In the genomic region with DNA sequence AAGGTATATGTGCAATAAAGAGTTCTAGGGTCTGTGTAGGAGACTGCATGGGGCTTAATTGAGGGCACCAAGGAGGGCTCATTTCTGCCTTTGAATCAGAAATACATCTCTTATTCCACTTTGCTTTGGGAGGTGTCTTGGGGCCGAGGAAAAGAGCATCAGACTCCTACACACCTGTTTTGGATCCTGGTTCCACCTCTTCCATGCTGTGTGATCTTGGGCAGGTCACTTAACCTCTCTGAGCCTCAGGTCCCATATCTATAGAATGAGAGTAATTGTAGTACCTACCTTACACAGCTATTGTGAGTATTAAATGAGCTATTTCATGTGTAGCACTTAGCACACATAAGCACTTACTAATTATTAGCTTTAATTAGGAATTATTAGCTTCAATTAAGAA, we compare ENCODE assay signal across 21 cellular contexts.
DNase-seq lines count a peak whose midpoint lies in the region; ATAC-seq, FAIRE-seq and TF ChIP-seq lines count a peak whose summit lies in the region.
"Had no signal": no experiment of that assay in that cellular context is flagged by ENCODE, and none has a peak within 500 bp of the region (broad histone marks: within the 10 kb centered on the region; RNA-seq: fewer than 3 reads in every experiment).

No MANE protein-coding gene starts in this region.

- H3K18ac ChIP-seq in IMR-90 (ENCODE audit: low read depth, low read length) (no peak overlapping the region), H1 (ENCODE audit: extremely low read depth, low read length) (no peak overlapping the region), H9 (ENCODE audit: insufficient read length, low read depth, low read length) (no peak overlapping the region)

- H3K4ac ChIP-seq in IMR-90 (ENCODE audit: low read depth, low read length) (peak overlapping the region; percentile 37; the same call in 1 of the 2 replicates), H1 (replicated peaks; ENCODE audit: insufficient read length, low read depth, low read length) (no peak overlapping the region), H9 (ENCODE audit: low read depth, low read length) (no peak overlapping the region)

- no peaks in the 10 kb centered on the region for H4K20me1 ChIP-seq in IMR-90 (ENCODE audit: insufficient read depth, low read length)
- no peaks in the 10 kb centered on the region for H4K20me1 ChIP-seq in H1 (replicated peaks in 1 of 2; ENCODE audit: control insufficient read depth in 1 of 2, insufficient read depth in 2 of 2, low read length in 2 of 2)
- no peaks in the 10 kb centered on the region for H4K20me1 ChIP-seq in H9 (ENCODE audit: control insufficient read depth, insufficient read depth, insufficient read length)

- H3K36me3 ChIP-seq in IMR-90 (ENCODE audit: control insufficient read depth, insufficient read depth, low read length) = no peaks in the 10 kb centered on the region
- no peaks in the 10 kb centered on the region for H3K36me3 ChIP-seq in H1 (ENCODE audit: control insufficient read depth in 2 of 4, insufficient read depth in 4 of 4, low read length in 3 of 4)
- no peaks in the 10 kb centered on the region for H3K36me3 ChIP-seq in tibial artery
- H3K36me3 ChIP-seq: MG63 had no signal

- no peak overlapping the region for H3K4me3 Mint-ChIP-seq in nephron
- no peak overlapping the region for H3K4me3 Mint-ChIP-seq in H9
- no peak overlapping the region for H3K4me3 Mint-ChIP-seq in endothelial cell (ENCODE audit: unreplicated experiment)
- H3K4me3 Mint-ChIP-seq: CD4-positive, CD25-positive, alpha-beta regulatory T cell; IgD-negative memory B cell had no signal

- TF ChIP-seq POLR2A in IMR-90 (IDR thresholded peaks at IDR 0.05; ENCODE audit: low read depth, low read length) (no peak), H1 (IDR thresholded peaks at IDR 0.05; ENCODE audit: control extremely low read depth in 1 of 2, low read depth in 2 of 2, low read length in 2 of 2) (no peak), GM12891 (IDR thresholded peaks at IDR 0.05; ENCODE audit: low read depth, low read length) (no peak)

- CTCF ChIA-PET in IMR-90 (lab: Yijun Ruan, JAX) (no interaction called here), H1 (lab: Charles Lee; ENCODE audit: partially characterized antibody) (interaction anchor here (0.8 to 1.7 kb wide), 3 partner anchors 9 to 11 kb away, joined by 3 to 5 read pairs (median 5); no protein-coding TSS in a partner anchor)

- peaks cover 9% of the 10 kb centered on the region for H3K9me3 Mint-ChIP-seq in nephron
- H3K9me3 Mint-ChIP-seq in H9 = peaks cover 71 to 79% of the 10 kb centered on the region in 2 experiments
- H3K9me3 Mint-ChIP-seq in endothelial cell (ENCODE audit: unreplicated experiment) = no peaks in the 10 kb centered on the region
- H3K9me3 Mint-ChIP-seq: IgD-negative memory B cell had no signal

- H3K27me3 ChIP-seq in IMR-90 (ENCODE audit: control insufficient read depth, insufficient read depth, low read length) (peaks cover 19% of the 10 kb centered on the region), H1 (replicated peaks in 1 of 4; ENCODE audit: control insufficient read depth in 3 of 4, extremely low read depth in 1 of 4, insufficient read depth in 3 of 4, low read length in 3 of 4) (no peaks in the 10 kb centered on the region), tibial artery (no peaks in the 10 kb centered on the region), H9 (ENCODE audit: insufficient read depth, low read length) (no peaks in the 10 kb centered on the region; the same call in 1 of the 2 replicates)
- H3K27me3 ChIP-seq: MG63 had no signal

- FAIRE-seq in H1 (lab: Jason Lieb, UNC) = no peak
- FAIRE-seq in GM12891 (lab: Jason Lieb, UNC) = no peak

- H3K9ac ChIP-seq in IMR-90 (ENCODE audit: low read depth, low read length) (no peak overlapping the region), H1 (replicated peaks in 1 of 4; ENCODE audit: extremely low read depth in 1 of 4, low read depth in 3 of 4, low read length in 3 of 4) (no peak overlapping the region), H9 (ENCODE audit: extremely low read depth, insufficient read length, low read length) (no peak overlapping the region)
- H3K9ac ChIP-seq: SK-N-SH had no signal

- no peaks in the 10 kb centered on the region for H3K27me3 Mint-ChIP-seq in nephron (ENCODE audit: low read depth)
- H3K27me3 Mint-ChIP-seq in H9 (ENCODE audit: low read depth) = no peaks in the 10 kb centered on the region
- no peaks in the 10 kb centered on the region for H3K27me3 Mint-ChIP-seq in endothelial cell (ENCODE audit: unreplicated experiment)

- H2BK120ac ChIP-seq in IMR-90 (ENCODE audit: low read depth, low read length) (peak overlapping the region; percentile 55), H1 (replicated peaks; ENCODE audit: low read depth, low read length) (no peak overlapping the region), H9 (ENCODE audit: low read depth, low read length, poor library complexity, severe bottlenecking) (no peak overlapping the region)

- in situ Hi-C loops in IMR-90 (cut with MboI; ENCODE audit: low sequenced_read_pairs) = no loop called here

- H2AK9ac ChIP-seq in IMR-90 (replicated peaks; ENCODE audit: low read depth, low read length, poor library complexity) = no peak overlapping the region

- no peaks in the 10 kb centered on the region for H3K79me1 ChIP-seq in IMR-90 (ENCODE audit: low read depth in 1 of 2, low read length in 2 of 2)
- no peaks in the 10 kb centered on the region for H3K79me1 ChIP-seq in H1 (ENCODE audit: low read depth, low read length)
- H3K79me1 ChIP-seq in H9 (ENCODE audit: insufficient read depth, low read depth, low read length, poor library complexity, severe bottlenecking) = no peaks in the 10 kb centered on the region

- H2AFZ ChIP-seq in IMR-90 (replicated peaks; ENCODE audit: low read length, poor library complexity) = no peak overlapping the region
- H2AFZ ChIP-seq in H1 (ENCODE audit: low read length) = no peak overlapping the region
- H2AFZ ChIP-seq in H9 (ENCODE audit: low read length) = no peak overlapping the region

- no peaks in the 10 kb centered on the region for H3K79me2 ChIP-seq in H1 (ENCODE audit: control insufficient read depth in 1 of 2, insufficient read depth in 2 of 2, low read length in 2 of 2)
- H3K79me2 ChIP-seq in H9 (ENCODE audit: insufficient read depth, low read length) = no peaks in the 10 kb centered on the region

- POLR2A ChIA-PET in IMR-90 (lab: Charles Lee; ENCODE audit: unreplicated experiment) = no interaction called here
- POLR2A ChIA-PET in H1 (lab: Charles Lee; ENCODE audit: partially characterized antibody) = interaction anchor here (0.6 to 1.8 kb wide), 4 partner anchors 14 to 199 kb away, joined by 3 to 5 read pairs (median 3); no protein-coding TSS in a partner anchor

- no peak overlapping the region for H3K14ac ChIP-seq in IMR-90 (replicated peaks; ENCODE audit: low read depth, low read length)
- H3K14ac ChIP-seq in H1 (ENCODE audit: insufficient read length) = no peak overlapping the region
- H3K14ac ChIP-seq in H9 (ENCODE audit: insufficient read depth, low read length) = no peak overlapping the region

- H3K9me1 ChIP-seq in IMR-90 (ENCODE audit: insufficient read depth, low read length) = peaks cover 12% of the 10 kb centered on the region

- no peak overlapping the region for H3T11ph ChIP-seq in H9 (ENCODE audit: low read length)

- no peak overlapping the region for H3K27ac ChIP-seq in IMR-90 (ENCODE audit: insufficient read depth, low read length)
- no peak overlapping the region for H3K27ac ChIP-seq in H1 (ENCODE audit: low read depth, low read length)
- peak overlapping the region; percentile 54 to 75 for H3K27ac ChIP-seq in tibial artery
- no peak overlapping the region for H3K27ac ChIP-seq in H9 (ENCODE audit: insufficient read length, low read depth, low read length)

- H4K5ac ChIP-seq in IMR-90 (ENCODE audit: low read depth, low read length) (no peak overlapping the region), H1 (ENCODE audit: insufficient read length, low read depth, low read length) (no peak overlapping the region), H9 (ENCODE audit: insufficient read length, low read depth, low read length) (no peak overlapping the region)

- WGBS in IMR-90 (ENCODE audit: extremely low coverage in 2 of 2, insufficient read length in 1 of 2), 2 experiments = no CpG with 5 or more reads among the region's 1 CpG
- 80% methylated on average over 1 of the region's 1 CpG; no CpG with 5 or more reads in 1 of the 2 experiments for WGBS in H1 (ENCODE audit: extremely low coverage in 1 of 2, insufficient coverage in 1 of 2, insufficient read length in 1 of 2, insufficient replicate concordance in 2 of 2, low coverage in 1 of 2, low lambda C conversion rate in 2 of 2, missing lambda C conversion rate in 1 of 2), 2 experiments
- no CpG with 5 or more reads among the region's 1 CpG for WGBS in H9 (ENCODE audit: extremely low coverage, insufficient read length, low lambda C conversion rate)

- no peak overlapping the region for H3K4me3 ChIP-seq in IMR-90 (ENCODE audit: insufficient read depth, low read depth, low read length)
- no peak overlapping the region for H3K4me3 ChIP-seq in H1 (ENCODE audit: extremely low read depth in 1 of 4, insufficient read depth in 2 of 4, low read depth in 3 of 4, low read length in 4 of 4)
- no peak overlapping the region for H3K4me3 ChIP-seq in tibial artery
- H3K4me3 ChIP-seq: MG63 had no signal

- no peak for TF ChIP-seq EP300 in H1 (IDR thresholded peaks at IDR 0.05; ENCODE audit: borderline replicate concordance in 1 of 2, low read depth in 2 of 2, low read length in 2 of 2)

- H4K91ac ChIP-seq in IMR-90 (ENCODE audit: insufficient read depth, low read depth, low read length) = no peak overlapping the region
- H4K91ac ChIP-seq in H1 (replicated peaks; ENCODE audit: insufficient read length, low read length) = no peak overlapping the region
- no peak overlapping the region for H4K91ac ChIP-seq in H9 (ENCODE audit: insufficient read length, low read depth, low read length)

- H3K56ac ChIP-seq in IMR-90 (ENCODE audit: extremely low read depth, insufficient read depth, low read length) (no peak overlapping the region), H1 (replicated peaks; ENCODE audit: insufficient read length, low read depth, low read length) (no peak overlapping the region), H9 (ENCODE audit: insufficient read length, low read depth, low read length) (no peak overlapping the region)

- H4K8ac ChIP-seq in IMR-90 (ENCODE audit: low read depth in 2 of 2, low read length in 2 of 2) = no peak overlapping the region
- no peak overlapping the region for H4K8ac ChIP-seq in H1 (ENCODE audit: extremely low read depth, insufficient read depth, low read length)
- no peak overlapping the region for H4K8ac ChIP-seq in H9 (replicated peaks; ENCODE audit: insufficient read length, low read depth, low read length)

- no peak for ATAC-seq in IMR-90 (ENCODE audit: low read depth)

- peaks cover 4% of the 10 kb centered on the region for H3K9me3 ChIP-seq in IMR-90 (ENCODE audit: control insufficient read depth, insufficient read depth, low read length)
- H3K9me3 ChIP-seq in H1 (ENCODE audit: insufficient read depth in 2 of 2, low read depth in 1 of 2, low read length in 1 of 2) = no peaks in the 10 kb centered on the region
- peaks cover 0 to 5% (median 4%) of the 10 kb centered on the region in 3 donors for H3K9me3 ChIP-seq in tibial artery
- H3K9me3 ChIP-seq in H9 (ENCODE audit: control insufficient read depth, low read depth, low read length) = no peaks in the 10 kb centered on the region
- H3K9me3 ChIP-seq: MG63, SK-N-SH had no signal

- no TSS peak for BruUV-seq in IMR-90 (replicated peaks; lab: Mats Ljungman, UMichigan)

- H3K23ac ChIP-seq in IMR-90 (ENCODE audit: low read depth, low read length) (no peak overlapping the region; the same call in 1 of the 2 replicates), H1 (ENCODE audit: insufficient read length) (no peak overlapping the region), H9 (ENCODE audit: insufficient read length, low read depth, low read length) (no peak overlapping the region)

- H2BK15ac ChIP-seq in IMR-90 (ENCODE audit: low read depth, low read length) = no peak overlapping the region
- no peak overlapping the region for H2BK15ac ChIP-seq in H1 (ENCODE audit: low read length)
- no peak overlapping the region for H2BK15ac ChIP-seq in H9 (ENCODE audit: low read depth, low read length)

- no peak overlapping the region for H2AK5ac ChIP-seq in IMR-90 (ENCODE audit: low read depth, low read length)
- no peak overlapping the region for H2AK5ac ChIP-seq in H1 (ENCODE audit: low read depth, low read length)
- no peak overlapping the region for H2AK5ac ChIP-seq in H9 (ENCODE audit: insufficient read length, low read length)

- no peak for DNase-seq in IMR-90
- no peak for DNase-seq in H1 (ENCODE audit: low read depth in 1 of 2, low spot score in 2 of 2)
- DNase-seq in tibial artery = no peak
- DNase-seq in H9 = no peak
- no peak for DNase-seq in endothelial cell (ENCODE audit: low spot score)
- no peak for DNase-seq in GM12891 (ENCODE audit: insufficient read length, low spot score)
- DNase-seq: CD4-positive, CD25-positive, alpha-beta regulatory T cell; DMS79; H7; Kasumi-1; MG63; NCI-H1417 treated with DMSO at 0.1 percent for 48 hours; NCI-H187 treated with DMSO at 0.1 percent for 48 hours; NCI-H226; NCI-H510A treated with DMSO at 0.1 percent for 48 hours; NCI-H748 treated with DMSO at 0.1 percent for 48 hours; NK-92 treated with Interleukin-12 subunit alpha and Interleukin-12 subunit beta, amount 100 ng/mL, for 24 hours; SIG-M5; SK-N-SH had no signal

- H3K4me1 ChIP-seq in IMR-90 (ENCODE audit: control insufficient read depth, insufficient read depth, low read length) = peaks cover 11% of the 10 kb centered on the region
- peaks cover 0 to 3% (median 0%) of the 10 kb centered on the region in 4 experiments; a peak in 1 of 7 replicates for H3K4me1 ChIP-seq in H1 (replicated peaks in 1 of 4; ENCODE audit: control insufficient read depth in 3 of 4, insufficient read depth in 4 of 4, low read length in 3 of 4)
- peaks cover 0 to 41% (median 10%) of the 10 kb centered on the region in 4 donors for H3K4me1 ChIP-seq in tibial artery
- H3K4me1 ChIP-seq in H9 (ENCODE audit: insufficient read depth, low read length) = no peaks in the 10 kb centered on the region

- TF ChIP-seq CTCF in IMR-90 (conservative IDR thresholded peaks at IDR 0.05; ENCODE audit: low read depth, low read length) = no peak
- TF ChIP-seq CTCF in H1 (IDR thresholded peaks at IDR 0.05; ENCODE audit: control extremely low read depth in 1 of 3, insufficient read depth in 1 of 3, low read depth in 1 of 3, low read length in 3 of 3) = no peak
- TF ChIP-seq CTCF in nephron (IDR thresholded peaks at IDR 0.05; ENCODE audit: unreplicated experiment in 3 of 3) = no peak
- TF ChIP-seq CTCF in tibial artery (IDR thresholded peaks at IDR 0.05) = no peak
- TF ChIP-seq CTCF in H9 (conservative IDR thresholded peaks at IDR 0.05) = no peak
- no peak for TF ChIP-seq CTCF in endothelial cell (IDR thresholded peaks at IDR 0.05; ENCODE audit: unreplicated experiment)

- H2BK12ac ChIP-seq in H1 (ENCODE audit: low read depth, low read length) (no peak overlapping the region), H9 (ENCODE audit: insufficient read length, low read depth, low read length) (no peak overlapping the region)

- dilution Hi-C loops in IMR-90 (cut with HindIII; ENCODE audit: low sequenced_read_pairs, unreplicated experiment) = no loop called here

- H3K27ac Mint-ChIP-seq in nephron = peak overlapping the region; percentile 43 to 93 (median 76)
- H3K27ac Mint-ChIP-seq in H9 = no peak overlapping the region
- no peak overlapping the region for H3K27ac Mint-ChIP-seq in endothelial cell (ENCODE audit: unreplicated experiment)
- H3K27ac Mint-ChIP-seq: CD4-positive, CD25-positive, alpha-beta regulatory T cell; IgD-negative memory B cell had no signal

- TF ChIP-seq RAD21 in IMR-90 (IDR thresholded peaks at IDR 0.05; ENCODE audit: low read length) (no peak), H1 (IDR thresholded peaks at IDR 0.05 in 1 of 2, conservative IDR thresholded peaks at IDR 0.05 in 1 of 2; ENCODE audit: low read depth in 2 of 2, low read length in 2 of 2) (no peak)

- H2BK5ac ChIP-seq in IMR-90 (ENCODE audit: low read depth, low read length, poor library complexity, severe bottlenecking) (no peak overlapping the region), H1 (ENCODE audit: low read depth, low read length) (no peak overlapping the region), H9 (ENCODE audit: insufficient read length, low read length) (no peak overlapping the region)

- H3K23me2 ChIP-seq in H1 (ENCODE audit: low read depth, low read length) = no peaks in the 10 kb centered on the region
- H3K23me2 ChIP-seq in H9 (ENCODE audit: insufficient read length, low read depth, low read length, poor library complexity, severe bottlenecking) = no peaks in the 10 kb centered on the region

- H3K4me2 ChIP-seq in IMR-90 (ENCODE audit: low read depth, low read length) (no peak overlapping the region), H1 (ENCODE audit: insufficient read depth in 1 of 2, low read depth in 2 of 2, low read length in 2 of 2) (no peak overlapping the region), H9 (ENCODE audit: insufficient read depth, insufficient read length, low read length) (no peak overlapping the region)

- H3K4me1 Mint-ChIP-seq in nephron = peaks cover 42% of the 10 kb centered on the region
- H3K4me1 Mint-ChIP-seq in H9 = peaks cover 3% of the 10 kb centered on the region in 2 experiments; a peak in 1 of 4 replicates
- H3K4me1 Mint-ChIP-seq in endothelial cell (ENCODE audit: unreplicated experiment) = peaks cover 6% of the 10 kb centered on the region
- H3K4me1 Mint-ChIP-seq: IgD-negative memory B cell had no signal

- H2BK20ac ChIP-seq in IMR-90 (ENCODE audit: low read depth, low read length) (0 out of 2 replicates have a peak overlapping the region, but pooled peaks have one; percentile 35), H1 (ENCODE audit: low read length) (no peak overlapping the region), H9 (ENCODE audit: low read depth, low read length, poor library complexity, severe bottlenecking) (no peak overlapping the region)

- H3K36me3 Mint-ChIP-seq in nephron (ENCODE audit: low read depth) (peaks cover 3% of the 10 kb centered on the region), H9 (ENCODE audit: insufficient read depth in 1 of 3, low read depth in 3 of 3) (peaks cover 0 to 9% (median 4%) of the 10 kb centered on the region in 3 experiments; a peak in 5 of 7 replicates), endothelial cell (ENCODE audit: low read depth, unreplicated experiment) (no peaks in the 10 kb centered on the region)
- H3K36me3 Mint-ChIP-seq: CD4-positive, CD25-positive, alpha-beta regulatory T cell had no signal

- intact Hi-C loops in IMR-90 (cut with micrococcal nuclease) = no loop called here
- intact Hi-C loops in tibial artery (cut with DNase I; ENCODE audit: low total_unique reads) = no loop called here

Comparison
In these comparisons a context has a peak if more than half of its experiments do, and no peak if none do; other contexts are left out.
1. H3K27ac ChIP-seq: peak in tibial artery (2 of 2); none in IMR-90 (single experiment), H1 (single experiment) and H9 (single experiment).
2. H3K27ac Mint-ChIP-seq: peak in nephron (3 of 3); none in H9 (0 of 3) and endothelial cell (single experiment).